Comparison of ENCODE assay signal across 31 cellular contexts in genomic region chr1:235401251-235401650, GRCh38. TPM values are rescaled to one million over a fixed set of nuclear protein-coding genes. Genes with fewer than 3 reads are reported as not detected.
A peak's percentile ranks its signal among the peaks of the same experiment; 100 is the strongest.
DNase-seq lines count a peak whose midpoint lies in the region; ATAC-seq, FAIRE-seq and TF ChIP-seq lines count a peak whose summit lies in the region.
"Had no signal": no experiment of that assay in that cellular context is flagged by ENCODE, and none has a peak within 500 bp of the region (broad histone marks: within the 10 kb centered on the region; RNA-seq: fewer than 3 reads in every experiment).

No MANE protein-coding gene starts in this region.

- TF ChIP-seq CTCF in A549 (IDR thresholded peaks at IDR 0.05) (no peak), HEK293 (tag by site-specific recombination; IDR thresholded peaks at IDR 0.05) (no peak)

- no peak for ATAC-seq in A549
- no peak for ATAC-seq in HG02840 (IDR thresholded peaks at IDR 0.05; ENCODE audit: low FRiP score, unreplicated experiment)
- no peak for ATAC-seq in GM21367 (IDR thresholded peaks at IDR 0.05; ENCODE audit: unreplicated experiment)
- ATAC-seq: activated T-cell treated with anti-CD3 and anti-CD28 coated beads, Interleukin-2, amount 50 U/mL, for 4 hours; gastrocnemius medialis; sciatic nerve; stimulated activated effector memory CD8-positive, alpha-beta T cell treated with anti-CD3 and anti-CD28 coated beads, Interleukin-12 subunit alpha, Interleukin-12 subunit beta, amount 100 ng/mL, for 72 hours had no signal

- CTCF ChIA-PET in A549 (lab: Yijun Ruan, JAX) (no interaction called here), HEK293 (lab: Yijun Ruan, JAX) (no interaction called here)

- H3K4me1 ChIP-seq in A549 = peaks cover 88% of the 10 kb centered on the region
- H3K4me1 ChIP-seq in HEK293 (ENCODE audit: control insufficient read depth, insufficient read depth, low read length) = peaks cover 9% of the 10 kb centered on the region
- H3K4me1 ChIP-seq: gastrocnemius medialis had no signal

- TF ChIP-seq POLR2A in A549 (IDR thresholded peaks at IDR 0.05; ENCODE audit: low read length) = no peak

- no peak for TF ChIP-seq RAD21 in A549 (conservative IDR thresholded peaks at IDR 0.05 in 1 of 2, IDR thresholded peaks at IDR 0.05 in 1 of 2)

- peak overlapping the region; percentile 49 for H3K27ac Mint-ChIP-seq in activated T-helper 2 cell treated with anti-CD3 and anti-CD28 coated beads, Interferon-gamma antibody, Interleukin-2, Interleukin-4, amounts not matched to agents 10 μg/mL and 5 μg/mL and 100 μg/mL, durations not matched to agents 14 hours and 24 hours and 36 hours
- H3K27ac Mint-ChIP-seq: activated CD4-positive, alpha-beta T cell treated with anti-CD3 and anti-CD28 coated beads, Interleukin-2, amount 10 ng/mL, durations not matched to agents 24 days and 14 days; activated naive CD4-positive, alpha-beta T cell treated with anti-CD3 and anti-CD28 coated beads for 36 hours; B cell; stimulated activated effector memory CD8-positive, alpha-beta T cell treated with anti-CD3 and anti-CD28 coated beads, Interleukin-12 subunit alpha, Interleukin-12 subunit beta, amount 100 ng/mL, for 72 hours had no signal

- no peaks in the 10 kb centered on the region for H3K27me3 Mint-ChIP-seq in activated T-helper 2 cell treated with anti-CD3 and anti-CD28 coated beads, Interferon-gamma antibody, Interleukin-2, Interleukin-4, amounts not matched to agents 10 μg/mL and 5 μg/mL and 100 μg/mL, durations not matched to agents 14 hours and 24 hours and 36 hours (ENCODE audit: low read depth)
- H3K27me3 Mint-ChIP-seq: activated CD4-positive, alpha-beta T cell treated with anti-CD3 and anti-CD28 coated beads, Interleukin-2, amount 10 ng/mL, durations not matched to agents 24 days and 14 days; B cell had no signal

- H3K4me1 Mint-ChIP-seq in activated T-helper 2 cell treated with anti-CD3 and anti-CD28 coated beads, Interferon-gamma antibody, Interleukin-2, Interleukin-4, amounts not matched to agents 10 μg/mL and 5 μg/mL and 100 μg/mL, durations not matched to agents 14 hours and 24 hours and 36 hours (ENCODE audit: low read depth) = no peaks in the 10 kb centered on the region
- H3K4me1 Mint-ChIP-seq: activated CD4-positive, alpha-beta T cell treated with anti-CD3 and anti-CD28 coated beads, Interleukin-2, amount 10 ng/mL, durations not matched to agents 24 days and 14 days; B cell had no signal

- H3K36me3 Mint-ChIP-seq in activated T-helper 2 cell treated with anti-CD3 and anti-CD28 coated beads, Interferon-gamma antibody, Interleukin-2, Interleukin-4, amounts not matched to agents 10 μg/mL and 5 μg/mL and 100 μg/mL, durations not matched to agents 14 hours and 24 hours and 36 hours (ENCODE audit: low read depth) = peaks cover 13% of the 10 kb centered on the region

- H3K27ac ChIP-seq in A549 (peak overlapping the region; percentile 80 to 85), HEK293 (ENCODE audit: extremely low read depth, low read depth, low read length) (no peak overlapping the region)
- H3K27ac ChIP-seq: coronary artery, gastrocnemius medialis, HL-60, RWPE1 had no signal

- H3K4me3 ChIP-seq in A549 = no peak overlapping the region
- H3K4me3 ChIP-seq in HEK293 (ENCODE audit: low read depth, low read length) = no peak overlapping the region
- H3K4me3 ChIP-seq: coronary artery, gastrocnemius medialis had no signal

- 70% methylated on average over 4 of the region's 4 CpGs for WGBS in A549 (ENCODE audit: missing lambda C conversion rate)

- H3K9me3 Mint-ChIP-seq in activated T-helper 2 cell treated with anti-CD3 and anti-CD28 coated beads, Interferon-gamma antibody, Interleukin-2, Interleukin-4, amounts not matched to agents 10 μg/mL and 5 μg/mL and 100 μg/mL, durations not matched to agents 14 hours and 24 hours and 36 hours = no peaks in the 10 kb centered on the region
- H3K9me3 Mint-ChIP-seq: activated CD4-positive, alpha-beta T cell treated with anti-CD3 and anti-CD28 coated beads, Interleukin-2, amount 10 ng/mL, durations not matched to agents 24 days and 14 days; activated naive CD4-positive, alpha-beta T cell treated with anti-CD3 and anti-CD28 coated beads for 36 hours; activated T-cell treated with anti-CD3 and anti-CD28 coated beads, Interleukin-2, amount 50 U/mL, for 4 hours; stimulated activated effector memory CD8-positive, alpha-beta T cell treated with anti-CD3 and anti-CD28 coated beads, Interleukin-12 subunit alpha, Interleukin-12 subunit beta, amount 100 ng/mL, for 72 hours had no signal

- peak overlapping the region; percentile 66 for H3K4me2 ChIP-seq in A549

- peaks cover 0 to 3% of the 10 kb centered on the region in 2 experiments; a peak in 2 of 3 replicates for H3K36me3 ChIP-seq in HEK293 (ENCODE audit: control insufficient read depth in 2 of 2, insufficient read depth in 1 of 2, low read length in 2 of 2)

- no peak for TF ChIP-seq EP300 in A549 (IDR thresholded peaks at IDR 0.05)

- POLR2A ChIA-PET in A549 (lab: Yijun Ruan, JAX) = no interaction called here
- POLR2A ChIA-PET in HEK293 (lab: Yijun Ruan, JAX) = no interaction called here

- no peak for FAIRE-seq in A549 (lab: Jason Lieb, UNC)
- FAIRE-seq: GM18507 had no signal

- no peak for DNase-seq in A549 (ENCODE audit: low read depth in 1 of 2, low spot score in 1 of 2)
- DNase-seq in activated T-helper 2 cell treated with anti-CD3 and anti-CD28 coated beads, Interferon-gamma antibody, Interleukin-2, Interleukin-4, amounts not matched to agents 10 μg/mL and 5 μg/mL and 100 μg/mL, durations not matched to agents 14 hours and 24 hours and 36 hours (ENCODE audit: low spot score) = no peak
- peak; percentile 86 for DNase-seq in fibroblast of peridontal ligament (ENCODE audit: extremely low read depth)
- no peak for DNase-seq in KG1 (lab: John Stamatoyannopoulos, UW)
- DNase-seq in cerebellar cortex (ENCODE audit: low spot score) = no peak
- DNase-seq: 8988T; activated CD4-positive, alpha-beta T cell treated with anti-CD3 and anti-CD28 coated beads, Interleukin-2, amount 10 ng/mL, durations not matched to agents 24 days and 14 days; activated naive CD4-positive, alpha-beta T cell treated with anti-CD3 and anti-CD28 coated beads for 36 hours; activated T-cell treated with anti-CD3 and anti-CD28 coated beads, Interleukin-2, amount 50 U/mL, for 4 hours; amygdala; effector memory CD4-positive, alpha-beta T cell; erythroblast; gastrocnemius medialis; HCEC 1CT; MV-4-11; NCI-H146; NCI-H446; NCI-H82; stimulated activated CD4-positive, alpha-beta T cell treated with anti-CD3 and anti-CD28 coated beads, Interleukin-12 subunit alpha, Interleukin-12 subunit beta, amount 100 ng/mL, for 4 hours; stimulated activated CD4-positive, alpha-beta T cell treated with anti-CD3 and anti-CD28 coated beads, Interleukin-4, amount 100 ng/mL, for 1 hour; substantia nigra had no signal

- H3K9me3 ChIP-seq in A549 = no peaks in the 10 kb centered on the region
- H3K9me3 ChIP-seq in HEK293 (ENCODE audit: control insufficient read depth, insufficient read depth, low read depth, low read length) = no peaks in the 10 kb centered on the region
- H3K9me3 ChIP-seq: gastrocnemius medialis had no signal

- intact Hi-C loops in activated T-helper 2 cell treated with anti-CD3 and anti-CD28 coated beads, Interferon-gamma antibody, Interleukin-2, Interleukin-4, amounts not matched to agents 10 μg/mL and 5 μg/mL and 100 μg/mL, durations not matched to agents 14 hours and 24 hours and 36 hours (cut with micrococcal nuclease) = no loop called here

- H3K4me3 Mint-ChIP-seq in activated T-helper 2 cell treated with anti-CD3 and anti-CD28 coated beads, Interferon-gamma antibody, Interleukin-2, Interleukin-4, amounts not matched to agents 10 μg/mL and 5 μg/mL and 100 μg/mL, durations not matched to agents 14 hours and 24 hours and 36 hours (ENCODE audit: low read depth) = no peak overlapping the region
- H3K4me3 Mint-ChIP-seq: activated CD4-positive, alpha-beta T cell treated with anti-CD3 and anti-CD28 coated beads, Interleukin-2, amount 10 ng/mL, durations not matched to agents 24 days and 14 days; activated naive CD4-positive, alpha-beta T cell treated with anti-CD3 and anti-CD28 coated beads for 36 hours; activated T-cell treated with anti-CD3 and anti-CD28 coated beads, Interleukin-2, amount 50 U/mL, for 4 hours; B cell; stimulated activated effector memory CD8-positive, alpha-beta T cell treated with anti-CD3 and anti-CD28 coated beads, Interleukin-12 subunit alpha, Interleukin-12 subunit beta, amount 100 ng/mL, for 72 hours had no signal

TF ChIP-seq in A549, 52 proteins besides CTCF, POLR2A, EP300 and RAD21 (continues in another document):
- no peak for TF ChIP-seq CHD2 (IDR thresholded peaks at IDR 0.05; ENCODE audit: low read length, partially characterized antibody)
- no peak for TF ChIP-seq CEBPB (IDR thresholded peaks at IDR 0.05)
- no peak for TF ChIP-seq PHF8 (IDR thresholded peaks at IDR 0.05; ENCODE audit: borderline replicate concordance, low read depth)

TF ChIP-seq in HEK293, 187 proteins besides CTCF, POLR2A, EP300 and RAD21 (continues in another document):
- TF ChIP-seq ZNF529 (tag by site-specific recombination; IDR thresholded peaks at IDR 0.05; ENCODE audit: insufficient replicate concordance) = no peak
- TF ChIP-seq, protein P1, sequence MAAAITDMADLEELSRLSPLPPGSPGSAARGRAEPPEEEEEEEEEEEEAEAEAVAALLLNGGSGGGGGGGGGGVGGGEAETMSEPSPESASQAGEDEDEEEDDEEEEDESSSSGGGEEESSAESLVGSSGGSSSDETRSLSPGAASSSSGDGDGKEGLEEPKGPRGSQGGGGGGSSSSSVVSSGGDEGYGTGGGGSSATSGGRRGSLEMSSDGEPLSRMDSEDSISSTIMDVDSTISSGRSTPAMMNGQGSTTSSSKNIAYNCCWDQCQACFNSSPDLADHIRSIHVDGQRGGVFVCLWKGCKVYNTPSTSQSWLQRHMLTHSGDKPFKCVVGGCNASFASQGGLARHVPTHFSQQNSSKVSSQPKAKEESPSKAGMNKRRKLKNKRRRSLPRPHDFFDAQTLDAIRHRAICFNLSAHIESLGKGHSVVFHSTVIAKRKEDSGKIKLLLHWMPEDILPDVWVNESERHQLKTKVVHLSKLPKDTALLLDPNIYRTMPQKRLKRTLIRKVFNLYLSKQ (tag by site-specific recombination; IDR thresholded peaks at IDR 0.05; ENCODE audit: borderline replicate concordance) = no peak
- TF ChIP-seq ZNF335 (tag by site-specific recombination; conservative IDR thresholded peaks at IDR 0.05) = no peak

RNA-seq across cellular contexts. Expression of gene TBCE, which starts 34.0 kb away (rescaled TPM):
- polyA plus RNA-seq in A549 (2011; rRNA removed) (58.3 and 65.2 TPM in 2 replicates), A549 (2017; fragmentation: RNase III; extraction: RNeasy Plus Mini Kit Qiagen cat#74134 plus additional on column Dnase treatment) (45.1 to 51.5 TPM (median 45.4 TPM) in 3 replicates)
- 20.8 and 21.0 TPM in 2 replicates for polyA plus RNA-seq in A549 (2012; cell fraction: cytosol; rRNA removed)
- polyA plus RNA-seq in A549 (2012; cell fraction: nucleus; rRNA removed) = 13.7 and 22.8 TPM in 2 replicates
- polyA minus RNA-seq in A549 (2011; rRNA and poly(A)+ RNA removed) = 18.6 and 23.0 TPM in 2 replicates
- 25.0 and 28.2 TPM in 2 replicates for total RNA-seq in activated T-helper 2 cell treated with anti-CD3 and anti-CD28 coated beads, Interferon-gamma antibody, Interleukin-2, Interleukin-4, amounts not matched to agents 10 μg/mL and 5 μg/mL and 100 μg/mL, durations not matched to agents 14 hours and 24 hours and 36 hours
